ENCODE assay signal across 8 cellular contexts in genomic region chr13:49995535-49996165, GRCh38. TPM values are rescaled to one million over a fixed set of nuclear protein-coding genes. Genes with fewer than 3 reads are reported as not detected.
A peak's percentile ranks its signal among the peaks of the same experiment; 100 is the strongest.
DNase-seq lines count a peak whose midpoint lies in the region; ATAC-seq and TF ChIP-seq lines count a peak whose summit lies in the region.

No MANE protein-coding gene starts in this region.

- no peak overlapping the region for H3K27ac Mint-ChIP-seq in H9
- H3K27ac Mint-ChIP-seq in activated T-helper 1 cell treated with anti-CD3 and anti-CD28 coated beads, Interleukin-12 subunit alpha, Interleukin-12 subunit beta, Interleukin-2, Interleukin-4 antibody, amounts not matched to agents 30 ng/mL and 10 ng/mL and 1 ng/mL, durations not matched to agents 14 hours and 24 hours and 36 hours: peak overlapping the region; percentile 64

- H3K27me3 ChIP-seq in H9 (ENCODE audit: insufficient read depth, low read length) (no peaks in the 10 kb centered on the region), subcutaneous abdominal adipose tissue (ENCODE audit: control insufficient read depth in 5 of 5, insufficient read depth in 4 of 5, low read length in 5 of 5) (no peaks in the 10 kb centered on the region)

- no peaks in the 10 kb centered on the region; the same call in 1 of the 2 replicates for H3K4me1 ChIP-seq in H9 (ENCODE audit: insufficient read depth, low read length)
- peaks cover 4 to 37% (median 32%) of the 10 kb centered on the region in 5 donors for H3K4me1 ChIP-seq in subcutaneous abdominal adipose tissue (ENCODE audit: control insufficient read depth in 5 of 5, insufficient read depth in 5 of 5, low read length in 5 of 5)

- intact Hi-C loops in activated T-helper 1 cell treated with anti-CD3 and anti-CD28 coated beads, Interleukin-12 subunit alpha, Interleukin-12 subunit beta, Interleukin-2, Interleukin-4 antibody, amounts not matched to agents 30 ng/mL and 10 ng/mL and 1 ng/mL, durations not matched to agents 14 hours and 24 hours and 36 hours (cut with micrococcal nuclease): loop anchor here (1.0 to 5.0 kb wide), 7 partner anchors 19 to 807 kb away; no protein-coding TSS in a partner anchor

- H3K79me1 ChIP-seq in H9 (ENCODE audit: insufficient read depth, low read depth, low read length, poor library complexity, severe bottlenecking): no peaks in the 10 kb centered on the region

- H4K91ac ChIP-seq in H9 (ENCODE audit: insufficient read length, low read depth, low read length): no peak overlapping the region

- H3K14ac ChIP-seq in H9 (ENCODE audit: insufficient read depth, low read length): no peak overlapping the region

- no peak overlapping the region for H3K56ac ChIP-seq in H9 (ENCODE audit: insufficient read length, low read depth, low read length)

- H2BK120ac ChIP-seq in H9 (ENCODE audit: low read depth, low read length, poor library complexity, severe bottlenecking): no peak overlapping the region

- TF ChIP-seq CTCF in 22Rv1 (IDR thresholded peaks at IDR 0.05) (no peak), H9 (conservative IDR thresholded peaks at IDR 0.05) (no peak)

- no peak overlapping the region for H4K5ac ChIP-seq in H9 (ENCODE audit: insufficient read length, low read depth, low read length)

- H3K23me2 ChIP-seq in H9 (ENCODE audit: insufficient read length, low read depth, low read length, poor library complexity, severe bottlenecking): peaks cover 14% of the 10 kb centered on the region

- no peaks in the 10 kb centered on the region for H4K20me1 ChIP-seq in H9 (ENCODE audit: control insufficient read depth, insufficient read depth, insufficient read length)

- ATAC-seq in GM21515 (IDR thresholded peaks at IDR 0.05; ENCODE audit: unreplicated experiment): no peak

- peaks cover 2 to 12% (median 9%) of the 10 kb centered on the region in 5 donors for H3K36me3 ChIP-seq in subcutaneous abdominal adipose tissue (ENCODE audit: control insufficient read depth in 5 of 5, insufficient read depth in 5 of 5, low read length in 5 of 5)

- DNase-seq in H9: no peak
- DNase-seq in activated T-helper 1 cell treated with anti-CD3 and anti-CD28 coated beads, Interleukin-12 subunit alpha, Interleukin-12 subunit beta, Interleukin-2, Interleukin-4 antibody, amounts not matched to agents 30 ng/mL and 10 ng/mL and 1 ng/mL, durations not matched to agents 14 hours and 24 hours and 36 hours (ENCODE audit: low spot score): no peak
- DNase-seq in NK-92 treated with Interleukin-12 subunit alpha and Interleukin-12 subunit beta, amount 100 ng/mL, for 24 hours (lab: John Stamatoyannopoulos, UW): no peak
- no peak for DNase-seq in iPS-NIHi11 (ENCODE audit: low spot score)

- peaks cover 4% of the 10 kb centered on the region for H3K27me3 Mint-ChIP-seq in H9 (ENCODE audit: low read depth)
- H3K27me3 Mint-ChIP-seq in activated T-helper 1 cell treated with anti-CD3 and anti-CD28 coated beads, Interleukin-12 subunit alpha, Interleukin-12 subunit beta, Interleukin-2, Interleukin-4 antibody, amounts not matched to agents 30 ng/mL and 10 ng/mL and 1 ng/mL, durations not matched to agents 14 hours and 24 hours and 36 hours (ENCODE audit: insufficient read depth): no peaks in the 10 kb centered on the region

- peak overlapping the region; percentile 88 for H3K4me2 ChIP-seq in H9 (ENCODE audit: insufficient read depth, insufficient read length, low read length)

- H3K9me3 ChIP-seq in H9 (ENCODE audit: control insufficient read depth, low read depth, low read length) (no peaks in the 10 kb centered on the region), iPS-18c (ENCODE audit: control insufficient read depth, insufficient read depth, low read length) (no peaks in the 10 kb centered on the region), subcutaneous abdominal adipose tissue (ENCODE audit: control insufficient read depth in 5 of 5, low read length in 5 of 5) (no peaks in the 10 kb centered on the region)

- no peak overlapping the region for H2BK15ac ChIP-seq in H9 (ENCODE audit: low read depth, low read length)

- no peak overlapping the region for H2BK5ac ChIP-seq in H9 (ENCODE audit: insufficient read length, low read length)

- H3K36me3 Mint-ChIP-seq in H9 (ENCODE audit: insufficient read depth in 1 of 3, low read depth in 3 of 3): peaks cover 12 to 25% (median 15%) of the 10 kb centered on the region in 3 experiments; a peak in 6 of 7 replicates
- peaks cover 32% of the 10 kb centered on the region for H3K36me3 Mint-ChIP-seq in activated T-helper 1 cell treated with anti-CD3 and anti-CD28 coated beads, Interleukin-12 subunit alpha, Interleukin-12 subunit beta, Interleukin-2, Interleukin-4 antibody, amounts not matched to agents 30 ng/mL and 10 ng/mL and 1 ng/mL, durations not matched to agents 14 hours and 24 hours and 36 hours (ENCODE audit: low read depth)

- no peak overlapping the region for H3K4ac ChIP-seq in H9 (ENCODE audit: low read depth, low read length)

- no peak overlapping the region for H2AK5ac ChIP-seq in H9 (ENCODE audit: insufficient read length, low read length)

- H3K4me3 Mint-ChIP-seq in H9: peak overlapping the region; percentile 71 to 80
- peak overlapping the region; percentile 77 for H3K4me3 Mint-ChIP-seq in activated T-helper 1 cell treated with anti-CD3 and anti-CD28 coated beads, Interleukin-12 subunit alpha, Interleukin-12 subunit beta, Interleukin-2, Interleukin-4 antibody, amounts not matched to agents 30 ng/mL and 10 ng/mL and 1 ng/mL, durations not matched to agents 14 hours and 24 hours and 36 hours

- H2AFZ ChIP-seq in H9 (ENCODE audit: low read length): no peak overlapping the region

- no peak overlapping the region for H2BK12ac ChIP-seq in H9 (ENCODE audit: insufficient read length, low read depth, low read length)

- H3K27ac ChIP-seq in 22Rv1 (peak overlapping the region; percentile 94), H9 (ENCODE audit: insufficient read length, low read depth, low read length) (no peak overlapping the region), subcutaneous abdominal adipose tissue (ENCODE audit: low read depth, low read length) (peak overlapping the region; percentile 77)

- H3K23ac ChIP-seq in H9 (ENCODE audit: insufficient read length, low read depth, low read length): no peak overlapping the region

- no peak overlapping the region for H3K18ac ChIP-seq in H9 (ENCODE audit: insufficient read length, low read depth, low read length)

- peaks cover 2% of the 10 kb centered on the region; the same call in 1 of the 2 replicates for H3K79me2 ChIP-seq in H9 (ENCODE audit: insufficient read depth, low read length)

- H3K4me1 Mint-ChIP-seq in H9: peaks cover 26 to 27% of the 10 kb centered on the region in 2 experiments
- peaks cover 39% of the 10 kb centered on the region for H3K4me1 Mint-ChIP-seq in activated T-helper 1 cell treated with anti-CD3 and anti-CD28 coated beads, Interleukin-12 subunit alpha, Interleukin-12 subunit beta, Interleukin-2, Interleukin-4 antibody, amounts not matched to agents 30 ng/mL and 10 ng/mL and 1 ng/mL, durations not matched to agents 14 hours and 24 hours and 36 hours (ENCODE audit: low read depth)

- H2BK20ac ChIP-seq in H9 (ENCODE audit: low read depth, low read length, poor library complexity, severe bottlenecking): no peak overlapping the region

- peak overlapping the region; percentile 75 for H3K4me3 ChIP-seq in iPS-18c (ENCODE audit: insufficient read depth, low read depth, low read length)
- H3K4me3 ChIP-seq in subcutaneous abdominal adipose tissue (ENCODE audit: low read depth in 1 of 5, low read length in 5 of 5): peak overlapping the region; percentile 69 to 81 (median 70)

- H3K9me3 Mint-ChIP-seq in H9: no peaks in the 10 kb centered on the region; a peak in 1 of 5 replicates
- no peaks in the 10 kb centered on the region for H3K9me3 Mint-ChIP-seq in activated T-helper 1 cell treated with anti-CD3 and anti-CD28 coated beads, Interleukin-12 subunit alpha, Interleukin-12 subunit beta, Interleukin-2, Interleukin-4 antibody, amounts not matched to agents 30 ng/mL and 10 ng/mL and 1 ng/mL, durations not matched to agents 14 hours and 24 hours and 36 hours

- no peak overlapping the region for H3T11ph ChIP-seq in H9 (ENCODE audit: low read length)

- no CpG with 5 or more reads among the region's 15 CpGs for whole genome bisulfite sequencing in H9 (ENCODE audit: extremely low coverage, insufficient read length, low lambda C conversion rate)

- H3K9ac ChIP-seq in H9 (ENCODE audit: extremely low read depth, insufficient read length, low read length): no peak overlapping the region
- H3K9ac ChIP-seq in subcutaneous abdominal adipose tissue (ENCODE audit: low read length in 5 of 5): peak overlapping the region in 4 of 5 donors; percentile 70 to 87 (median 80)

- no peak overlapping the region for H4K8ac ChIP-seq in H9 (replicated peaks; ENCODE audit: insufficient read length, low read depth, low read length)

RNA-seq across cellular contexts. Expression of gene TRIM13, which starts 1.2 kb away (rescaled TPM):
- total RNA-seq in H9 (2021): 44.1 and 45.4 TPM in 2 replicates
- 14.7 and 16.5 TPM in 2 replicates for total RNA-seq in activated T-helper 1 cell treated with anti-CD3 and anti-CD28 coated beads, Interleukin-12 subunit alpha, Interleukin-12 subunit beta, Interleukin-2, Interleukin-4 antibody, amounts not matched to agents 30 ng/mL and 10 ng/mL and 1 ng/mL, durations not matched to agents 14 hours and 24 hours and 36 hours

RNA-seq across cellular contexts. Expression of gene KCNRG, which starts 19.6 kb away (rescaled TPM):
- total RNA-seq in H9 (2021): 0.64 and 0.74 TPM in 2 replicates
- total RNA-seq in activated T-helper 1 cell treated with anti-CD3 and anti-CD28 coated beads, Interleukin-12 subunit alpha, Interleukin-12 subunit beta, Interleukin-2, Interleukin-4 antibody, amounts not matched to agents 30 ng/mL and 10 ng/mL and 1 ng/mL, durations not matched to agents 14 hours and 24 hours and 36 hours: 0.34 and 0.86 TPM in 2 replicates

RNA-seq across cellular contexts. Expression of gene SPRYD7, which starts 59.5 kb away (rescaled TPM):
- 1.8 and 2.4 TPM in 2 replicates for total RNA-seq in H9 (2021)
- total RNA-seq in activated T-helper 1 cell treated with anti-CD3 and anti-CD28 coated beads, Interleukin-12 subunit alpha, Interleukin-12 subunit beta, Interleukin-2, Interleukin-4 antibody, amounts not matched to agents 30 ng/mL and 10 ng/mL and 1 ng/mL, durations not matched to agents 14 hours and 24 hours and 36 hours: 6.9 and 7.0 TPM in 2 replicates
